15 cellular contexts compared by ENCODE assay signal in the genomic region with DNA sequence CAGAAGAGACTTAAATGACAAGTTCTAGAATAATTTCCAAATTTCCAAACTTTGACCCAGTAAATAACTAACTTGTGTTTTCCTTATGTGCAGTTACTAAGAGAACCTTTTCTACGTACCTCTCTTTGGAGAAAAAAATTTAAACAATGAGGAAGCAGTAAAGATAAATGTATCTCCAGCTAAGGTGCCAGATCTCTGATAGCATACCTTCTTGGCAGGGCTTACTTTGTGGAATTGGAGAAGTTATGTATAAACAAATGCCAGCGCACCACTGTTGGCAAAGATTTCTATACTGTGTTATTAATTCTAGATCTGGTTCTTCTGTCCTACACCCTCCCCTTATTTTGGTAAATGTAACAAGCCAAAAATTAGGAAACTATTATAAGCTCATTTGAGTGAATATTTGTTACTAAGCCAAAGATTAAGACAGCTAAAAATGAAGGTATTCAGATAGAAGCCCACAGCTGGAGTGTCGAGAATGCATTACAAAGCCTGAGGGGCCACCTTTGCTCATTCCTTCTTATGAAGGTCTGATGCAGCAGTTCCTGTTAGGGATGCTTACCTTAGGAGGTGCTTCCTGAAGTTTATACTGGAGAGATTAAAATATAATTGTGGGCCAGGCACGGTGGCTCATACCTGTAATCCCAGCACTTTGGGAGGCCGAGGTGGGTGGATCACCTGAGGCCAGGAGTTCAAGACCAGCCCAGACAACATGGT.
"Had no signal": no experiment of that assay in that cellular context is flagged by ENCODE, and none has a peak within 500 bp of the region (broad histone marks: within the 10 kb centered on the region; RNA-seq: fewer than 3 reads in every experiment).

No MANE protein-coding gene starts in this region.

- H3K4me1 Mint-ChIP-seq: activated naive CD8-positive, alpha-beta T cell treated with anti-CD3 and anti-CD28 coated beads, Interleukin-2, amount 50 U/mL, for 24 hours; activated T-helper 17 cell treated with anti-CD3 and anti-CD28 coated beads, Interleukin-2, amount 50 U/mL, for 72 hours; nephron progenitor cell had no signal

- H3K27me3 ChIP-seq: sigmoid colon had no signal

- DNase-seq: activated naive CD4-positive, alpha-beta T cell treated with Interleukin-2 at 50 U/mL for 16 hours; activated naive CD8-positive, alpha-beta T cell treated with anti-CD3 and anti-CD28 coated beads, Interleukin-2, amount 50 U/mL, for 24 hours; activated T-cell treated with anti-CD3 and anti-CD28 coated beads for 4 hours; aorta; caudate nucleus; kidney; nephron progenitor cell; occipital lobe; sigmoid colon; stimulated activated CD4-positive, alpha-beta T cell treated with anti-CD3 and anti-CD28 coated beads, Interleukin-1b, Interleukin-23, amount 100 ng/mL, for 48 hours; T-helper 9 cell had no signal

- H3K4me3 Mint-ChIP-seq: activated naive CD8-positive, alpha-beta T cell treated with anti-CD3 and anti-CD28 coated beads, Interleukin-2, amount 50 U/mL, for 24 hours; activated T-helper 17 cell treated with anti-CD3 and anti-CD28 coated beads, Interleukin-2, amount 50 U/mL, for 72 hours; nephron progenitor cell had no signal

- H3K9me3 ChIP-seq: sigmoid colon, thoracic aorta had no signal

- H3K27me3 Mint-ChIP-seq: activated naive CD8-positive, alpha-beta T cell treated with anti-CD3 and anti-CD28 coated beads, Interleukin-2, amount 50 U/mL, for 24 hours; activated T-helper 17 cell treated with anti-CD3 and anti-CD28 coated beads, Interleukin-2, amount 50 U/mL, for 72 hours had no signal

- H3K36me3 ChIP-seq: sigmoid colon, thoracic aorta had no signal

- H3K9me3 Mint-ChIP-seq: activated naive CD8-positive, alpha-beta T cell treated with anti-CD3 and anti-CD28 coated beads, Interleukin-2, amount 50 U/mL, for 24 hours had no signal

- H3K4me3 ChIP-seq: sigmoid colon, thoracic aorta had no signal

- ATAC-seq: activated CD4-positive, CD25-positive, alpha-beta regulatory T cell treated with anti-CD3 and anti-CD28 coated beads, Interleukin-2, amount 50 U/mL, for 24 hours; activated naive CD8-positive, alpha-beta T cell treated with anti-CD3 and anti-CD28 coated beads, Interleukin-2, amount 50 U/mL, for 24 hours; activated T-helper 17 cell treated with anti-CD3 and anti-CD28 coated beads, Interleukin-2, amount 50 U/mL, for 72 hours; esophagus mucosa had no signal

- H3K27ac ChIP-seq: sigmoid colon, thoracic aorta had no signal

- H3K27ac Mint-ChIP-seq: activated naive CD8-positive, alpha-beta T cell treated with anti-CD3 and anti-CD28 coated beads, Interleukin-2, amount 50 U/mL, for 24 hours; activated T-helper 17 cell treated with anti-CD3 and anti-CD28 coated beads, Interleukin-2, amount 50 U/mL, for 72 hours; nephron progenitor cell had no signal
